In the genomic region with DNA sequence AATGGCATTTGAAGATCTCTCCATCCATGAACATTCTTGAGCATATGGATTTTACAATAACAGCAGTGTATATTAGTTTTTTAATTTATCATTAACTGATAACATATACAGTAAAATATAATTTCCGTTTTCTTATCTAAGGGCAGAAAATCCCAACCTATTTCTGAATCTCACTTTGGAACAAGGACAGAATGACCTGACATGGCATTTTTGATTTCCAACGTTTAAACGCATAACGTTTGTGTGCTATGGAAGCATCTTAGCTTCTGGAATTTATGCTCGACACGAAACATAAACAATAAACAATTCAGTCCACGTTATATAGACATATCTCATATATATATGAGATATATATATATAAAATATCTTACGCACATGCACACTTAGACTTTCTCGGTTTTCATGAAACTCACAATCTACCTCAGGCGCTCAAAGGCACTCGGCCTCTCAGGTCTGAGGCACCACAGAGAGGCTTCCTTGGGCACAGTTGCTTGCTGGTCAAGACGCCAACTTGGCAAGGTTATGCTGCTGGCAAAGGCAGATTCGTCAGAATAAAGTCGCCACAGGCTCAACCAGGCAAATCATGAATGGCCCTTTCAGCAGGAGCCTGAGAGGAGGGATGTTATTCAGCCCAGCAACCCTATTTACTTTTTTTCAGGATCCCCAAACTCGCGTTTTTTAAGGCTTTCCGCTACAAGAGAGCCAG, we compare ENCODE assay signal across 8 cellular contexts. TPM values are rescaled to one million over a fixed set of nuclear protein-coding genes. Genes with fewer than 3 reads are reported as not detected.
A peak's percentile ranks its signal among the peaks of the same experiment; 100 is the strongest.
DNase-seq lines count a peak whose midpoint lies in the region; ATAC-seq and TF ChIP-seq lines count a peak whose summit lies in the region.

No MANE protein-coding gene starts in this region.

- peaks cover 60% of the 10 kb centered on the region for H3K27me3 Mint-ChIP-seq in mesothelial cell of epicardium (ENCODE audit: low read depth)

- H3K9me3 Mint-ChIP-seq in mesothelial cell of epicardium: peaks cover 10% of the 10 kb centered on the region

- WGBS in body of pancreas, 2 donors: 33% methylated on average over 15 to 17 of the region's 17 CpGs
- 37 to 43% methylated on average over 17 of the region's 17 CpGs for WGBS in aorta, 2 donors

- no peak for TF ChIP-seq POLR2A in body of pancreas (IDR thresholded peaks at IDR 0.05)

- H3K9me3 ChIP-seq in body of pancreas (no peaks in the 10 kb centered on the region), aorta (ENCODE audit: control insufficient read depth, low read length) (no peaks in the 10 kb centered on the region)

- intact Hi-C loops in body of pancreas (cut with DNase I): no loop called here
- intact Hi-C loops in aorta (cut with DNase I): no loop called here
- intact Hi-C loops in Right ventricle myocardium inferior (cut with DNase I): no loop called here

- peak overlapping the region; percentile 49 to 66 for H3K4me3 ChIP-seq in body of pancreas
- no peak overlapping the region for H3K4me3 ChIP-seq in aorta (ENCODE audit: low read length in 2 of 2)

- H3K27me3 ChIP-seq in body of pancreas (no peaks in the 10 kb centered on the region), aorta (ENCODE audit: control insufficient read depth in 1 of 2, insufficient read depth in 2 of 2, low read length in 1 of 2) (no peaks in the 10 kb centered on the region)

- H3K36me3 ChIP-seq in body of pancreas (replicated peaks in 1 of 2; ENCODE audit: insufficient read depth in 1 of 2, low read depth in 2 of 2) (no peaks in the 10 kb centered on the region), aorta (ENCODE audit: control insufficient read depth in 1 of 2, insufficient read depth in 2 of 2, low read length in 1 of 2) (no peaks in the 10 kb centered on the region)

- peak; percentile 60 for DNase-seq in HT-29 (ENCODE audit: low spot score)
- peak; percentile 44 to 70 (median 66) for DNase-seq in body of pancreas
- DNase-seq in mesothelial cell of epicardium (ENCODE audit: low spot score in 2 of 2, unreplicated experiment in 2 of 2): no peak
- no peak for DNase-seq in aorta
- no peak for DNase-seq in NCI-H1092 treated with DMSO at 0.1 percent for 48 hours (lab: John Stamatoyannopoulos, UW)
- DNase-seq in Right ventricle myocardium inferior (ENCODE audit: missing footprints): no peak
- DNase-seq in mesenteric fat pad (ENCODE audit: low spot score): no peak

- H3K36me3 Mint-ChIP-seq in mesothelial cell of epicardium: no peaks in the 10 kb centered on the region

- H3K4me1 Mint-ChIP-seq in mesothelial cell of epicardium: peaks cover 16% of the 10 kb centered on the region

- no peak overlapping the region for H3K27ac Mint-ChIP-seq in mesothelial cell of epicardium

- peaks cover 22% of the 10 kb centered on the region for H3K4me1 ChIP-seq in body of pancreas
- H3K4me1 ChIP-seq in aorta (ENCODE audit: control insufficient read depth in 1 of 2, insufficient read depth in 2 of 2, low read length in 2 of 2): no peaks in the 10 kb centered on the region

- ATAC-seq in body of pancreas (no peak), aorta (ENCODE audit: low FRiP score) (no peak), Right ventricle myocardium inferior (no peak)

- peak overlapping the region; percentile 70 for H3K4me3 Mint-ChIP-seq in mesothelial cell of epicardium

- H3K27ac ChIP-seq in 22Rv1 (peak overlapping the region; percentile 88), body of pancreas (peak overlapping the region; percentile 66 to 85 (median 79)), aorta (ENCODE audit: low read depth in 1 of 2, low read length in 2 of 2) (no peak overlapping the region)

- no peak for TF ChIP-seq CTCF in 22Rv1 (IDR thresholded peaks at IDR 0.05)
- no peak for TF ChIP-seq CTCF in body of pancreas (IDR thresholded peaks at IDR 0.05)
- no peak for TF ChIP-seq CTCF in mesothelial cell of epicardium (IDR thresholded peaks at IDR 0.05; ENCODE audit: unreplicated experiment)

RNA-seq across cellular contexts. Expression of a gene that starts 1.0 kb away (rescaled TPM):
- 36.0 and 36.2 TPM in 2 replicates for total RNA-seq in HT-29 (2014; rRNA removed; shearing (Covaris generic))
- total RNA-seq in body of pancreas (1 to 10 TPM; 8.3 to 8.9 TPM), mesothelial cell of epicardium (0.87 to 1.6 TPM (median 1.4 TPM) in 3 replicates), aorta (1 to 10 TPM in 1 of 2 donors, under 1 TPM in 1; 0.78 to 1.1 TPM), Right ventricle myocardium inferior (not detected), mesenteric fat pad (0.13 TPM)
- under 1 TPM in 1 of 2 donors, not detected in 1; 0.88 TPM for polyA plus RNA-seq in aorta

Comparison
In these comparisons a context has a peak if more than half of its experiments do, and no peak if none do; other contexts are left out.
1. H3K27ac ChIP-seq: peak in 22Rv1 (single experiment) and body of pancreas (4 of 4); none in aorta (0 of 2).
2. DNase-seq: peak in HT-29 (single experiment) and body of pancreas (4 of 4); none in mesothelial cell of epicardium (0 of 2), aorta (0 of 2), NCI-H1092 treated with DMSO at 0.1 percent for 48 hours (single experiment), Right ventricle myocardium inferior (single experiment) and mesenteric fat pad (single experiment).
3. H3K4me3 ChIP-seq: peak in body of pancreas (2 of 2); none in aorta (0 of 2).